Comparison of ENCODE assay signal across 23 cellular contexts in the genomic region with DNA sequence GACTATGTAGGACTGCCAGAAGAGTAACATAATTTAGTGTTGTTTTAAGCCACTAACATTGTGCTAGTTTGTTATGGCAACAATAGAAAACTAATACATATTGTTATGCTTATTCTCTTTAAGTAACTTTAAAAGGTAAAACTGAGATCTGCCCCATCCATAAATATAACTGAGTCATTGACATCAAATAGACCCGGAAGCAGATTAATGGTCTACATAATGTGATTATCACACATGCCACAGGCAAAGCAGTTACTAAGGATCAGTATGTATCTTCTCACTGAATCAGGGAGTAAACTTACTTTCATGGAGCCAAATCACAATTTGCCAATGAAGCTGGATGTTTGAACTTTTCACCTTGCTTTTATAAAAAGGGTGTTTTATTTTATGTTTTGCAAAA.
A peak's percentile ranks its signal among the peaks of the same experiment; 100 is the strongest.
DNase-seq lines count a peak whose midpoint lies in the region; ATAC-seq, FAIRE-seq and TF ChIP-seq lines count a peak whose summit lies in the region.
"Had no signal": no experiment of that assay in that cellular context is flagged by ENCODE, and none has a peak within 500 bp of the region (broad histone marks: within the 10 kb centered on the region; RNA-seq: fewer than 3 reads in every experiment).

No MANE protein-coding gene starts in this region.

- TF ChIP-seq CTCF in SK-N-SH (IDR thresholded peaks at IDR 0.05), result no peak
- no peak for TF ChIP-seq CTCF in endothelial cell of umbilical vein (IDR thresholded peaks at IDR 0.05; ENCODE audit: extremely low read depth in 1 of 2, insufficient read depth in 1 of 2, low read depth in 1 of 2, low read length in 2 of 2)
- TF ChIP-seq CTCF in natural killer cell (IDR thresholded peaks at IDR 0.05), result no peak

- CTCF ChIA-PET in SK-N-SH (lab: Yijun Ruan, JAX) (interaction anchor here (0.7 to 8.3 kb wide), 6 partner anchors 9 to 259 kb away, joined by 3 to 52 read pairs (median 4); no protein-coding TSS in a partner anchor), endothelial cell of umbilical vein (lab: Charles Lee) (interaction anchor here (0.8 to 2.2 kb wide), 9 partner anchors 9 to 691 kb away, joined by 3 to 19 read pairs (median 4); no protein-coding TSS in a partner anchor)

- dilution Hi-C loops in endothelial cell of umbilical vein (cut with MboI; ENCODE audit: extremely low pct_ligation_motif_present, low sequenced_read_pairs), result no loop called here

- H3K4me1 Mint-ChIP-seq in natural killer cell, result no peaks in the 10 kb centered on the region

- H3K79me2 ChIP-seq in SK-N-SH (ENCODE audit: insufficient read depth), result no peaks in the 10 kb centered on the region
- H3K79me2 ChIP-seq in endothelial cell of umbilical vein (ENCODE audit: control insufficient read depth, insufficient read depth, low read length), result no peaks in the 10 kb centered on the region

- FAIRE-seq in endothelial cell of umbilical vein (lab: Jason Lieb, UNC), result no peak

- no peaks in the 10 kb centered on the region for H3K36me3 Mint-ChIP-seq in natural killer cell
- H3K36me3 Mint-ChIP-seq: CD8-positive, alpha-beta T cell had no signal

- H3K9me1 ChIP-seq in endothelial cell of umbilical vein (replicated peaks; ENCODE audit: control insufficient read depth, extremely low read depth, insufficient read depth, low read length), result no peaks in the 10 kb centered on the region

- TF ChIP-seq RAD21 in SK-N-SH (IDR thresholded peaks at IDR 0.05; ENCODE audit: low read length), result no peak

- H3K9me2 ChIP-seq in SK-N-SH, result no peaks in the 10 kb centered on the region

- BruUV-seq in endothelial cell of umbilical vein (replicated peaks; lab: Mats Ljungman, UMichigan), result no TSS peak

- 7% methylated on average over 1 of the region's 1 CpG for WGBS in SK-N-SH (ENCODE audit: low lambda C conversion rate)

- H3K9ac ChIP-seq in SK-N-SH (no peak overlapping the region), endothelial cell of umbilical vein (replicated peaks; ENCODE audit: extremely low read depth, insufficient read depth, low read length) (no peak overlapping the region)

- no peak overlapping the region for H3K27ac Mint-ChIP-seq in natural killer cell
- H3K27ac Mint-ChIP-seq: CD8-positive, alpha-beta T cell; HFFc6 had no signal

- H3K27me3 Mint-ChIP-seq in natural killer cell (ENCODE audit: low read depth in 2 of 2), result no peaks in the 10 kb centered on the region

- POLR2A ChIA-PET in SK-N-SH (lab: Yijun Ruan, JAX), result no interaction called here
- POLR2A ChIA-PET in endothelial cell of umbilical vein (lab: Charles Lee), result no interaction called here

- no peak for TF ChIP-seq EP300 in SK-N-SH (IDR thresholded peaks at IDR 0.05; ENCODE audit: borderline replicate concordance in 1 of 2, low read depth in 1 of 2, low read length in 1 of 2)

- H3K4me1 ChIP-seq in SK-N-SH (ENCODE audit: control insufficient read depth in 1 of 2, insufficient read depth in 2 of 2, low read depth in 1 of 2, low read length in 1 of 2), result peaks cover 0 to 4% of the 10 kb centered on the region in 2 experiments; a peak in 2 of 4 replicates
- no peaks in the 10 kb centered on the region for H3K4me1 ChIP-seq in endothelial cell of umbilical vein (ENCODE audit: control insufficient read depth, extremely low read depth, insufficient read depth, low read length)

- H3F3A ChIP-seq in SK-N-SH (replicated peaks; ENCODE audit: insufficient read depth), result no peaks in the 10 kb centered on the region

- no peaks in the 10 kb centered on the region for H3K9me3 ChIP-seq in SK-N-SH
- no peaks in the 10 kb centered on the region for H3K9me3 ChIP-seq in endothelial cell of umbilical vein (replicated peaks; ENCODE audit: control insufficient read depth, insufficient read depth, low read length)

- H3K4me3 Mint-ChIP-seq in natural killer cell, result no peak overlapping the region
- H3K4me3 Mint-ChIP-seq: CD8-positive, alpha-beta T cell; HFFc6 had no signal

- H3K27ac ChIP-seq in SK-N-SH (ENCODE audit: low read depth in 2 of 2, low read length in 1 of 2) (no peak overlapping the region), endothelial cell of umbilical vein (ENCODE audit: insufficient read depth, low read depth, low read length) (no peak overlapping the region)
- H3K27ac ChIP-seq: HL-60 had no signal

- no peak; the same call in 2 of the 3 replicates for ATAC-seq in SK-N-SH treated with all-trans-retinoic acid at 6 μM for 48 hours
- ATAC-seq in natural killer cell, result no peak
- ATAC-seq in HG02840 (IDR thresholded peaks at IDR 0.05; ENCODE audit: low FRiP score, unreplicated experiment), result no peak
- ATAC-seq: CD8-positive, alpha-beta T cell had no signal

- H3K4me3 ChIP-seq in SK-N-SH (ENCODE audit: low read depth in 2 of 2, low read length in 1 of 2), result no peak overlapping the region
- no peak overlapping the region for H3K4me3 ChIP-seq in endothelial cell of umbilical vein (replicated peaks in 1 of 3; ENCODE audit: insufficient read depth in 1 of 3, low read depth in 1 of 3, low read length in 3 of 3)

- intact Hi-C loops in endothelial cell of umbilical vein (cut with micrococcal nuclease) (loop anchor here (5.0 kb wide), 1 partner anchor 692 kb away; no protein-coding TSS in a partner anchor), natural killer cell (cut with micrococcal nuclease) (loop anchor here (5.0 kb wide), 1 partner anchor 433 kb away; no protein-coding TSS in a partner anchor)

- H3K36me3 ChIP-seq in SK-N-SH (replicated peaks in 1 of 2; ENCODE audit: control insufficient read depth in 1 of 2, insufficient read depth in 2 of 2, low read length in 1 of 2) (no peaks in the 10 kb centered on the region), endothelial cell of umbilical vein (ENCODE audit: control insufficient read depth in 2 of 2, extremely low read depth in 1 of 2, insufficient read depth in 2 of 2, low read length in 2 of 2) (no peaks in the 10 kb centered on the region)

- H3K27me3 ChIP-seq in SK-N-SH (ENCODE audit: insufficient read depth) (no peaks in the 10 kb centered on the region), endothelial cell of umbilical vein (ENCODE audit: control insufficient read depth in 2 of 2, insufficient read depth in 2 of 2, low read length in 2 of 2) (no peaks in the 10 kb centered on the region)

- no peak for TF ChIP-seq POLR2A in endothelial cell of umbilical vein (IDR thresholded peaks at IDR 0.05; ENCODE audit: low read depth, low read length)

- no peak overlapping the region for H3K4me2 ChIP-seq in SK-N-SH
- H3K4me2 ChIP-seq in endothelial cell of umbilical vein (ENCODE audit: insufficient read depth, low read length), result no peak overlapping the region

- no peaks in the 10 kb centered on the region for H3K9me3 Mint-ChIP-seq in natural killer cell
- H3K9me3 Mint-ChIP-seq: CD8-positive, alpha-beta T cell had no signal

- no peak overlapping the region for H2AFZ ChIP-seq in SK-N-SH (ENCODE audit: low read depth)
- H2AFZ ChIP-seq in endothelial cell of umbilical vein (ENCODE audit: low read depth, low read length), result no peak overlapping the region

- H4K20me1 ChIP-seq in SK-N-SH (ENCODE audit: insufficient read depth) (no peaks in the 10 kb centered on the region), endothelial cell of umbilical vein (replicated peaks; ENCODE audit: control insufficient read depth, extremely low read depth, insufficient read depth, low read length) (no peaks in the 10 kb centered on the region)

- DNase-seq in SK-N-SH (no peak), NCI-H82 (lab: John Stamatoyannopoulos, UW) (peak; percentile 53), endothelial cell of umbilical vein (ENCODE audit: low read depth, low spot score) (peak; percentile 1), NCI-H526 treated with DMSO at 0.1 percent for 48 hours (lab: John Stamatoyannopoulos, UW) (no peak), natural killer cell (no peak)
- DNase-seq in stimulated activated CD4-positive, alpha-beta T cell treated with anti-CD3 and anti-CD28 coated beads, Interleukin-4, amount 100 ng/mL, for 1 hour, result no peak
- DNase-seq: 8988T; AML-193; C1 segment of cervical spinal cord; CD8-positive, alpha-beta T cell; DMS79; H7; HFFc6; KG1; MV-4-11; NCI-H1105 treated with DMSO at 0.1 percent for 48 hours; NCI-H2029 treated with DMSO at 0.1 percent for 48 hours; NCI-H2171; NCI-H345; NCI-H524 had no signal

TF ChIP-seq in SK-N-SH, 30 proteins besides CTCF, POLR2A, EP300 and RAD21 (continues in another document):
- no peak for TF ChIP-seq FOXM1 (IDR thresholded peaks at IDR 0.05; ENCODE audit: low read depth)
- TF ChIP-seq, protein P1, sequence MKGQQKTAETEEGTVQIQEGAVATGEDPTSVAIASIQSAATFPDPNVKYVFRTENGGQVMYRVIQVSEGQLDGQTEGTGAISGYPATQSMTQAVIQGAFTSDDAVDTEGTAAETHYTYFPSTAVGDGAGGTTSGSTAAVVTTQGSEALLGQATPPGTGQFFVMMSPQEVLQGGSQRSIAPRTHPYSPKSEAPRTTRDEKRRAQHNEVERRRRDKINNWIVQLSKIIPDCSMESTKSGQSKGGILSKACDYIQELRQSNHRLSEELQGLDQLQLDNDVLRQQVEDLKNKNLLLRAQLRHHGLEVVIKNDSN (IDR thresholded peaks at IDR 0.05; ENCODE audit: borderline replicate concordance, low read depth), result no peak
- no peak for TF ChIP-seq EZH2phosphoT487 (IDR thresholded peaks at IDR 0.05; ENCODE audit: borderline replicate concordance, low read depth)
- no peak for TF ChIP-seq RCOR1 (IDR thresholded peaks at IDR 0.05; ENCODE audit: low read length)
- TF ChIP-seq CHD2 (IDR thresholded peaks at IDR 0.05; ENCODE audit: low read length, partially characterized antibody), result no peak
- TF ChIP-seq TEAD4 (IDR thresholded peaks at IDR 0.05; ENCODE audit: borderline replicate concordance, insufficient read depth), result no peak
- TF ChIP-seq POLR2AphosphoS5 (IDR thresholded peaks at IDR 0.05; ENCODE audit: low read depth, low read length), result no peak
- no peak for TF ChIP-seq FOSL2 (IDR thresholded peaks at IDR 0.05; ENCODE audit: borderline replicate concordance, low read depth)

TF ChIP-seq in endothelial cell of umbilical vein, 7 proteins besides CTCF, POLR2A, EP300 and RAD21:
- TF ChIP-seq, protein P2, sequence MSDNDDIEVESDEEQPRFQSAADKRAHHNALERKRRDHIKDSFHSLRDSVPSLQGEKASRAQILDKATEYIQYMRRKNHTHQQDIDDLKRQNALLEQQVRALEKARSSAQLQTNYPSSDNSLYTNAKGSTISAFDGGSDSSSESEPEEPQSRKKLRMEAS (IDR thresholded peaks at IDR 0.05; ENCODE audit: insufficient read depth, insufficient read length), result no peak
- TF ChIP-seq JUN (IDR thresholded peaks at IDR 0.05; ENCODE audit: borderline replicate concordance, insufficient read depth, insufficient read length, low read depth) (no peak), GATA2 (IDR thresholded peaks at IDR 0.05; ENCODE audit: insufficient read depth, insufficient read length, low read depth, low read length) (no peak), FOS (IDR thresholded peaks at IDR 0.05; ENCODE audit: borderline replicate concordance, insufficient read depth, low read length) (no peak), EZH2 (IDR thresholded peaks at IDR 0.05; ENCODE audit: borderline replicate concordance, low read depth, low read length, severe bottlenecking) (no peak), MYC (IDR thresholded peaks at IDR 0.05; ENCODE audit: low read depth, low read length) (no peak)

Comparison
In these comparisons a context has a peak if more than half of its experiments do, and no peak if none do; other contexts are left out.
1. DNase-seq: peak in NCI-H82 (single experiment) and endothelial cell of umbilical vein (single experiment); none in SK-N-SH (single experiment), NCI-H526 treated with DMSO at 0.1 percent for 48 hours (single experiment), stimulated activated CD4-positive, alpha-beta T cell treated with anti-CD3 and anti-CD28 coated beads, Interleukin-4, amount 100 ng/mL, for 1 hour (single experiment) and natural killer cell (single experiment).